8 cellular contexts compared by ENCODE assay signal in the genomic region with DNA sequence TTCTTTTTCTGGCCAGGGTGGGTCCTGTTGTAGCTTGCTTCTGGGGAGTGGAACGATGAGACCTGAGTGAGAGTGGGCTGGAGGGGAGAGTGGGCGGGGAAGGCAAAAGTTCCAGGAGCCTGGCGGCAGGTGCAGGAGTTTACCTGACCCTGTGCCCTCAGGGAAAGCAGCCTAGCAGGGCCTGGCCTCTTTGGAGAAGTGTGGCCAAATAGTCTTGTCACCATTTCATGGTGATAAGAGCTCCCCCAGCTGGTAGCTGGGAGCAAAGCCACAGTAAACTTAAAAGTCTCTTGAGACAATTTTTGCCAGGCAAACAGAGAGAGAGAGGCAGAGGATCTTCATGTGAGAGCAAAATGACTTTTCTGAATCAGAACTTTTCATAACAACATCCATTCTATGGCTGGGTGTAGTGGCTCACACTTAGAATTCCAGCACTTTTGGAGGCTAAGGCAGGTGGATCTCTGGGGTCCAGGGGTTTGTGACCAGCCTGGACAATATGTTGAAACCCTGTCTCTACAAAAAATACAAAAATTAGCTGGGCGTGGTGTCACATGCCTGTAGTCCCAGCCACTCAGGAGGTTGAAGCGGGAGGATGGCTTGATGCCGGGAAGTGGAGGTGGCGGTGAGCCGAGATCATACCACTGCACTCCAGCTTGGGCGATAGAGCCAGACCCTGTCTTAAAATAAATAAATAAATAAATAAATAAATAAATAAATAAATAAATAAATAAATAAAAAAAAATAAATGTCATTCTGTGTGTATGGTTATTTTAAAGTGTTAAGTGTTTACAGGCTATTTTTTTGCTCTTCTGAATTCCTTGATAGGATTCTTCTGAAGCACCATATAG.
DNase-seq lines count a peak whose midpoint lies in the region; ATAC-seq and TF ChIP-seq lines count a peak whose summit lies in the region.

No MANE protein-coding gene starts in this region.

- POLR2A ChIA-PET in AG04450 (lab: Yijun Ruan, JAX) = interaction anchor here (0.6 to 0.7 kb wide), 2 partner anchors 197 to 211 kb away, joined by 3 to 5 read pairs; a partner anchor contains a TSS
- POLR2A ChIA-PET in activated CD4-positive, alpha-beta T cell treated with anti-CD3 and anti-CD28 coated beads, Interleukin-2, amount 10 ng/mL, durations not matched to agents 7 days and 5 days (lab: Charles Lee) = interaction anchor here (1.0 to 1.5 kb wide), 2 partner anchors 211 to 225 kb away, joined by 3 read pairs; a partner anchor contains a TSS

- no peak for TF ChIP-seq POLR2A in right lobe of liver (IDR thresholded peaks at IDR 0.05)

- H3K27me3 Mint-ChIP-seq in activated CD4-positive, alpha-beta T cell treated with anti-CD3 and anti-CD28 coated beads, Interleukin-2, amount 10 ng/mL, durations not matched to agents 7 days and 5 days = no peaks in the 10 kb centered on the region

- H3K9me3 Mint-ChIP-seq in activated CD4-positive, alpha-beta T cell treated with anti-CD3 and anti-CD28 coated beads, Interleukin-2, amount 10 ng/mL, durations not matched to agents 7 days and 5 days = no peaks in the 10 kb centered on the region

- CTCF ChIA-PET in AG04450 (lab: Charles Lee) = interaction anchor here (0.6 to 8.2 kb wide), 49 partner anchors 10 to 513 kb away, joined by 3 to 189 read pairs (median 4); a partner anchor contains a TSS
- CTCF ChIA-PET in activated CD4-positive, alpha-beta T cell treated with anti-CD3 and anti-CD28 coated beads, Interleukin-2, amount 10 ng/mL, durations not matched to agents 7 days and 5 days (lab: Charles Lee) = interaction anchor here (0.7 to 3.2 kb wide), 17 partner anchors 9 to 267 kb away, joined by 3 to 19 read pairs (median 4); a partner anchor contains a TSS

- H3K27ac Mint-ChIP-seq in activated CD4-positive, alpha-beta T cell treated with anti-CD3 and anti-CD28 coated beads, Interleukin-2, amount 10 ng/mL, durations not matched to agents 7 days and 5 days = no peak overlapping the region

- TF ChIP-seq CTCF in AG04450 (IDR thresholded peaks at IDR 0.05; ENCODE audit: low read depth, low read length) = peak; percentile 91
- TF ChIP-seq CTCF in right lobe of liver (IDR thresholded peaks at IDR 0.05) = peak; percentile 85 to 91 (median 88)

- H3K36me3 Mint-ChIP-seq in activated CD4-positive, alpha-beta T cell treated with anti-CD3 and anti-CD28 coated beads, Interleukin-2, amount 10 ng/mL, durations not matched to agents 7 days and 5 days (ENCODE audit: low read depth) = no peaks in the 10 kb centered on the region

- DNase-seq in AG04450 (ENCODE audit: low read depth, low spot score) = peak; percentile 47
- peak; percentile 49 for DNase-seq in NCI-H524 treated with DMSO at 0.1 percent for 48 hours (lab: John Stamatoyannopoulos, UW)
- peak; percentile 80 for DNase-seq in activated CD4-positive, alpha-beta T cell treated with anti-CD3 and anti-CD28 coated beads, Interleukin-2, amount 10 ng/mL, durations not matched to agents 7 days and 5 days
- peak; percentile 81 for DNase-seq in dedifferentiated amniotic fluid mesenchymal stem cell (ENCODE audit: extremely low spot score)
- peak; percentile 75 to 83 (median 80) for DNase-seq in right lobe of liver
- peak; percentile 43 for DNase-seq in stimulated activated CD8-positive, alpha-beta memory T cell treated with anti-CD3 and anti-CD28 coated beads, Interleukin-12 subunit alpha, Interleukin-12 subunit beta, amount 100 ng/mL, for 1 hour (ENCODE audit: low read depth)

- no peak overlapping the region for H3K4me3 ChIP-seq in AG04450 (ENCODE audit: low read depth, low read length)
- H3K4me3 ChIP-seq in right lobe of liver = no peak overlapping the region

- H3K4me3 Mint-ChIP-seq in activated CD4-positive, alpha-beta T cell treated with anti-CD3 and anti-CD28 coated beads, Interleukin-2, amount 10 ng/mL, durations not matched to agents 7 days and 5 days = no peak overlapping the region

- H3K4me1 ChIP-seq in right lobe of liver = no peaks in the 10 kb centered on the region

- peaks cover 6% of the 10 kb centered on the region for H3K4me1 Mint-ChIP-seq in activated CD4-positive, alpha-beta T cell treated with anti-CD3 and anti-CD28 coated beads, Interleukin-2, amount 10 ng/mL, durations not matched to agents 7 days and 5 days

- peak; percentile 81 for ATAC-seq in GM18909 (IDR thresholded peaks at IDR 0.05; ENCODE audit: poor library complexity, unreplicated experiment)
- ATAC-seq in HG03460 (IDR thresholded peaks at IDR 0.05; ENCODE audit: unreplicated experiment) = peak; percentile 77
- peak; percentile 99 to 100 (median 100) for ATAC-seq in right lobe of liver

- H3K27ac ChIP-seq in AG04450 (ENCODE audit: low read depth, low read length) (no peak overlapping the region), right lobe of liver (no peak overlapping the region)

- no peaks in the 10 kb centered on the region for H3K36me3 ChIP-seq in right lobe of liver

- H3K9me3 ChIP-seq in AG04450 (ENCODE audit: control insufficient read depth, insufficient read depth, low read length) (no peaks in the 10 kb centered on the region), right lobe of liver (no peaks in the 10 kb centered on the region)

- WGBS in right lobe of liver (ENCODE audit: insufficient coverage, low coverage, low lambda C conversion rate, missing lambda C conversion rate) = 54% methylated on average over 9 of the region's 9 CpGs

- intact Hi-C loops in right lobe of liver (cut with DNase I) = loop anchor here in 1 of 2 donors (10.0 kb wide), 1 partner anchor 215 kb away; a partner anchor contains a TSS

- no peaks in the 10 kb centered on the region for H3K27me3 ChIP-seq in AG04450 (ENCODE audit: control insufficient read depth, insufficient read depth, low read length)
- H3K27me3 ChIP-seq in right lobe of liver = no peaks in the 10 kb centered on the region
